15 cellular contexts compared by ENCODE assay signal in the genomic region with DNA sequence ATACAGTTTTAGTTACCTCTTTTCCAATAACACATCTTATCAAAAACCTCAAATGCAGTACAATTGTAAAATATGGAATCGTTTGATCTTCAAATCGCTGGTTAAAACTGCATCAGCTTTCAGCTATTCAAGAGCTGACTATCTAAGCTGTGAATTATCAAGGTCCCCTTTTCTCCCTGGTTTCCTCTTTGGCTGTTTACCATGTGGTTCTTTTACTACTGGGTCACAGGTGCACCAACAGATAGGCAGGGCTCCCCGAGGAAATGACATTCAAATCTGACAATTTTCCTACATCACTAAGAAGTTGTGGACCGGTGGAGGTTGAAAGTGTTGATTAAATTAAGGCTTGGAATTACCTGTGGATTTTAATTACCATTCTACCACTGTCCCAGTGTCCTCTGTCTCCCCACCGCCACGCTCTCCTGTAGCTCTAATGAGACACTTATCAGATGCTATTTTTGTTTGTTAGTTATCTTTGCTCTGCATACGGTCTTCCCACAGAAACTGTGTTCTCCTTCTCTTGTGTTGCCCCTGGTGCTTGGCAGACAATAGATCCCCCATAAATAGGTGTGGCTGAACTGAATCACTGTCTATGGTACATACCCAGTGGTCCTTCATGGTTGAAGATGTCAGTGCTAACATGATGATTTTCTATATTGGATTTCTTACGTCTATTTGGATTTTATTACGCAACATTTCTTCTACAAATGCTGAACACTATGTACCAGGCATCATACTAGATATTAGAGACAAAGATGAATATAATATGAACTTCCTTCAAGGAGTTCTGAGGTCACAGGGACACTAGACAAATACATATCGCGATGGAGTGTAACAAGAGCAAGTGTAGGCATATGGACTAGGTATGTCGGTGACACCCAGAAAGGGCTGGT.
"Had no signal": no experiment of that assay in that cellular context is flagged by ENCODE, and none has a peak within 500 bp of the region (broad histone marks: within the 10 kb centered on the region; RNA-seq: fewer than 3 reads in every experiment).

No MANE protein-coding gene starts in this region.

- H3K4me3 ChIP-seq: mucosa of descending colon had no signal

- H3K4me3 Mint-ChIP-seq: activated CD4-positive, alpha-beta memory T cell treated with anti-CD3 and anti-CD28 coated beads for 36 hours; activated naive CD4-positive, alpha-beta T cell treated with anti-CD3 and anti-CD28 coated beads, Interleukin-2, amount 50 U/mL, for 24 hours; natural killer cell treated with Interleukin-12 subunit alpha and Interleukin-12 subunit beta and Interleukin-15 and Interleukin-18, amount 100 ng/mL, for 72 hours; stimulated activated naive B cell treated with anti-CD40 and anti-IgM and Interleukin-4, amounts not matched to agents 10 μg/mL and 1 μg/mL and 100 μg/mL, for 72 hours; T-helper 17 cell had no signal

- H3K27ac ChIP-seq: brain microvascular endothelial cell had no signal

- H3K36me3 Mint-ChIP-seq: activated CD4-positive, alpha-beta memory T cell treated with anti-CD3 and anti-CD28 coated beads for 36 hours; activated naive CD4-positive, alpha-beta T cell treated with anti-CD3 and anti-CD28 coated beads, Interleukin-2, amount 50 U/mL, for 24 hours; natural killer cell treated with Interleukin-12 subunit alpha and Interleukin-12 subunit beta and Interleukin-15 and Interleukin-18, amount 100 ng/mL, for 72 hours had no signal

- DNase-seq: activated CD4-positive, alpha-beta memory T cell treated with anti-CD3 and anti-CD28 coated beads for 36 hours; activated CD4-positive, CD25-positive, alpha-beta regulatory T cell treated with anti-CD3 and anti-CD28 coated beads, Interleukin-2, amount 50 U/mL, for 72 hours; activated CD8-positive, alpha-beta memory T cell treated with anti-CD3 and anti-CD28 coated beads, Interleukin-2, amount 50 U/mL, for 48 hours; brain microvascular endothelial cell; mucosa of descending colon; occipital lobe; right cardiac atrium; SK-N-SH; stimulated activated naive B cell treated with anti-CD40 and anti-IgM and Interleukin-4, amounts not matched to agents 10 μg/mL and 1 μg/mL and 100 μg/mL, for 72 hours; substantia nigra; T-helper 17 cell; trophoblast cell had no signal

- H3K9me3 Mint-ChIP-seq: activated CD4-positive, alpha-beta memory T cell treated with anti-CD3 and anti-CD28 coated beads for 36 hours; activated naive CD4-positive, alpha-beta T cell treated with anti-CD3 and anti-CD28 coated beads, Interleukin-2, amount 50 U/mL, for 24 hours had no signal

- H3K36me3 ChIP-seq: brain microvascular endothelial cell had no signal

- H3K27ac Mint-ChIP-seq: activated CD4-positive, alpha-beta memory T cell treated with anti-CD3 and anti-CD28 coated beads for 36 hours; activated naive CD4-positive, alpha-beta T cell treated with anti-CD3 and anti-CD28 coated beads, Interleukin-2, amount 50 U/mL, for 24 hours; natural killer cell treated with Interleukin-12 subunit alpha and Interleukin-12 subunit beta and Interleukin-15 and Interleukin-18, amount 100 ng/mL, for 72 hours; progenitor cell of endocrine pancreas; stimulated activated naive B cell treated with anti-CD40 and anti-IgM and Interleukin-4, amounts not matched to agents 10 μg/mL and 1 μg/mL and 100 μg/mL, for 72 hours; T-helper 17 cell had no signal

- H3K27me3 Mint-ChIP-seq: activated CD4-positive, alpha-beta memory T cell treated with anti-CD3 and anti-CD28 coated beads for 36 hours; activated naive CD4-positive, alpha-beta T cell treated with anti-CD3 and anti-CD28 coated beads, Interleukin-2, amount 50 U/mL, for 24 hours; stimulated activated naive B cell treated with anti-CD40 and anti-IgM and Interleukin-4, amounts not matched to agents 10 μg/mL and 1 μg/mL and 100 μg/mL, for 72 hours; T-helper 17 cell had no signal

- H3K9me3 ChIP-seq: mucosa of descending colon, SK-N-SH had no signal

- ATAC-seq: mucosa of descending colon; natural killer cell treated with Interleukin-12 subunit alpha and Interleukin-12 subunit beta and Interleukin-15 and Interleukin-18, amount 100 ng/mL, for 72 hours; right cardiac atrium; stimulated activated naive B cell treated with anti-CD40 and anti-IgM and Interleukin-4, amounts not matched to agents 10 μg/mL and 1 μg/mL and 100 μg/mL, for 72 hours; T-helper 17 cell had no signal
